In genomic region chr15:40846846-40847224, GRCh38 we compare ENCODE assay signal across 11 cellular contexts. TPM values are rescaled to one million over a fixed set of nuclear protein-coding genes. Genes with fewer than 3 reads are reported as not detected.
A peak's percentile ranks its signal among the peaks of the same experiment; 100 is the strongest.
DNase-seq lines count a peak whose midpoint lies in the region.
"Had no signal": no experiment of that assay in that cellular context is flagged by ENCODE, and none has a peak within 500 bp of the region (broad histone marks: within the 10 kb centered on the region; RNA-seq: fewer than 3 reads in every experiment).

No MANE protein-coding gene starts in this region.

- H3K4me3 ChIP-seq in SK-N-MC (peak overlapping the region; percentile 6), urinary bladder (ENCODE audit: low read depth, low read length) (no peak overlapping the region)

- H3K9ac ChIP-seq in SK-N-MC (ENCODE audit: insufficient read length): no peak overlapping the region

- H3K4me1 ChIP-seq in urinary bladder (ENCODE audit: insufficient read depth): no peaks in the 10 kb centered on the region

- no peak for DNase-seq in T-helper 2 cell treated with Interferon-gamma antibody and Interleukin-4, amounts not matched to agents 5 μg/mL and 100 μg/mL, for 36 hours (ENCODE audit: low spot score)
- DNase-seq in T-helper 2 cell (no peak), SK-N-MC (ENCODE audit: low read depth, low spot score) (no peak), HCEC 1CT (no peak), C1 segment of cervical spinal cord (lab: John Stamatoyannopoulos, UW) (no peak), GM19238 (ENCODE audit: insufficient read length, low spot score) (no peak)
- DNase-seq: activated naive CD4-positive, alpha-beta T cell treated with anti-CD3 and anti-CD28 coated beads for 36 hours had no signal

- H3K27me3 ChIP-seq in layer of hippocampus (ENCODE audit: control insufficient read depth, insufficient read depth, low read length): peaks cover 14% of the 10 kb centered on the region

- H3K27me3 Mint-ChIP-seq in T-helper 2 cell treated with Interferon-gamma antibody and Interleukin-4, amounts not matched to agents 5 μg/mL and 100 μg/mL, for 36 hours (ENCODE audit: low read depth): peaks cover 15% of the 10 kb centered on the region

- no peaks in the 10 kb centered on the region for H3K9me3 Mint-ChIP-seq in T-helper 2 cell treated with Interferon-gamma antibody and Interleukin-4, amounts not matched to agents 5 μg/mL and 100 μg/mL, for 36 hours
- H3K9me3 Mint-ChIP-seq: activated naive CD4-positive, alpha-beta T cell treated with anti-CD3 and anti-CD28 coated beads for 36 hours; neural crest cell had no signal

- H3K36me3 ChIP-seq in SK-N-MC (ENCODE audit: insufficient read depth, low read length): no peaks in the 10 kb centered on the region
- H3K36me3 ChIP-seq in urinary bladder (ENCODE audit: insufficient read depth): no peaks in the 10 kb centered on the region

- H3K36me3 Mint-ChIP-seq in T-helper 2 cell treated with Interferon-gamma antibody and Interleukin-4, amounts not matched to agents 5 μg/mL and 100 μg/mL, for 36 hours (ENCODE audit: low read depth): peaks cover 2% of the 10 kb centered on the region

- peak overlapping the region; percentile 14 for H3K4me3 Mint-ChIP-seq in T-helper 2 cell treated with Interferon-gamma antibody and Interleukin-4, amounts not matched to agents 5 μg/mL and 100 μg/mL, for 36 hours
- H3K4me3 Mint-ChIP-seq: activated naive CD4-positive, alpha-beta T cell treated with anti-CD3 and anti-CD28 coated beads for 36 hours; neural crest cell had no signal

- H3K27ac ChIP-seq in SK-N-MC (no peak overlapping the region), layer of hippocampus (ENCODE audit: low read depth, low read length) (peak overlapping the region; percentile 67), urinary bladder (ENCODE audit: low read depth) (peak overlapping the region; percentile 60)

- H3K27ac Mint-ChIP-seq in T-helper 2 cell treated with Interferon-gamma antibody and Interleukin-4, amounts not matched to agents 5 μg/mL and 100 μg/mL, for 36 hours: peak overlapping the region; percentile 6
- H3K27ac Mint-ChIP-seq: activated naive CD4-positive, alpha-beta T cell treated with anti-CD3 and anti-CD28 coated beads for 36 hours had no signal

- peaks cover 26% of the 10 kb centered on the region for H3K4me1 Mint-ChIP-seq in T-helper 2 cell treated with Interferon-gamma antibody and Interleukin-4, amounts not matched to agents 5 μg/mL and 100 μg/mL, for 36 hours (ENCODE audit: low read depth)

- no peaks in the 10 kb centered on the region for H3K9me3 ChIP-seq in SK-N-MC (ENCODE audit: low read depth, low read length)

RNA-seq across cellular contexts. Expression of gene SPINT1, which starts 3.0 kb away (rescaled TPM):
- 31.4 TPM for total RNA-seq in urinary bladder
- 17.4 TPM for polyA plus RNA-seq in urinary bladder

RNA-seq across cellular contexts. Expression of gene PPP1R14D, which starts 18.3 kb away (rescaled TPM):
- not detected for total RNA-seq in urinary bladder
- not detected for polyA plus RNA-seq in urinary bladder
- total RNA-seq: activated naive CD4-positive, alpha-beta T cell treated with anti-CD3 and anti-CD28 coated beads for 36 hours; fibroblast of lung; neural crest cell had no signal
- polyA plus RNA-seq: fibroblast of lung had no signal

RNA-seq across cellular contexts. Expression of gene RHOV, which starts 27.2 kb away (rescaled TPM):
- total RNA-seq in urinary bladder: 9.3 TPM
- polyA plus RNA-seq in urinary bladder: 4.0 TPM
- total RNA-seq: fibroblast of lung had no signal
- polyA plus RNA-seq: fibroblast of lung had no signal

RNA-seq across cellular contexts. Expression of gene DNAJC17, which starts 39.6 kb away (rescaled TPM):
- total RNA-seq in urinary bladder: 17.9 TPM
- polyA plus RNA-seq in urinary bladder: 45.6 TPM

RNA-seq across cellular contexts. Expression of gene ZFYVE19, which starts 39.9 kb away (rescaled TPM):
- total RNA-seq in urinary bladder: 20.3 TPM
- polyA plus RNA-seq in urinary bladder: 26.4 TPM
